ENCODE assay signal across 18 cellular contexts in the genomic region with DNA sequence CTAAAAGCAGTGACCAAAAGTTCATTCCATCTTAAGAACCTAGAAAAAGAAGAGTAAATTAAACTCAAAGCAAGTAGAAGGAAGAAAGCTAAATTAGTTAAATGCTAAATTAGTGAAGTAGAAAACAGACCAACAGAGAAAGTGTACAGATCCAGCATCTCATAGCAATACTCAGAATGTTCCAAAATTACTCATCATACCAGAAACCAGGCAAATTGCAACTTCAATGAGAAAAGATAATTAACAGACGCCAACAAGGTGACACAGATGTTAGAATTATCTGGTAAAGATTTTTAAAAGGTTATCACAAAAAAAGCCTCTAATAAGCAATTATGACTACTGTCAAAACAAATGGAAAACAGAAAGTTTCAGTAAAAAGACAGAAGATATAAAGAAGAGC.
DNase-seq lines count a peak whose midpoint lies in the region; ATAC-seq and TF ChIP-seq lines count a peak whose summit lies in the region.
"Had no signal": no experiment of that assay in that cellular context is flagged by ENCODE, and none has a peak within 500 bp of the region (broad histone marks: within the 10 kb centered on the region; RNA-seq: fewer than 3 reads in every experiment).

No MANE protein-coding gene starts in this region.

- no peak overlapping the region for H3K27ac ChIP-seq in right atrium auricular region
- H3K27ac ChIP-seq: 22Rv1; A549; BLaER1 treated with 17β-estradiol and CSF1 and Interleukin-3, amounts not matched to agents 10 nM and 100 nM; C4-2B had no signal

- TF ChIP-seq CTCF in right atrium auricular region (IDR thresholded peaks at IDR 0.05), result no peak
- TF ChIP-seq CTCF in GM20000 (IDR thresholded peaks at IDR 0.05; ENCODE audit: extremely low read depth, missing control alignments), result no peak

- H3K9me3 ChIP-seq in right atrium auricular region, result no peaks in the 10 kb centered on the region
- H3K9me3 ChIP-seq: A549 had no signal

- H3K4me3 ChIP-seq in right atrium auricular region, result no peak overlapping the region
- H3K4me3 ChIP-seq: A549; BLaER1 treated with 17β-estradiol and CSF1 and Interleukin-3, amounts not matched to agents 10 nM and 100 nM had no signal

- peaks cover 17% of the 10 kb centered on the region for H3K4me1 Mint-ChIP-seq in activated T-cell treated with anti-CD3 and anti-CD28 coated beads, Interleukin-2, amount 50 U/mL, for 72 hours (ENCODE audit: low read depth)
- peaks cover 4% of the 10 kb centered on the region for H3K4me1 Mint-ChIP-seq in activated T-cell treated with anti-CD3 and anti-CD28 coated beads, Interleukin-2, amount 50 U/mL, for 24 hours (ENCODE audit: low read depth)
- H3K4me1 Mint-ChIP-seq in activated T-helper 17 cell treated with anti-CD3 and anti-CD28 coated beads, Interleukin-2, amount 50 U/mL, for 72 hours, result peaks cover 10% of the 10 kb centered on the region
- H3K4me1 Mint-ChIP-seq in stimulated activated effector memory CD8-positive, alpha-beta T cell treated with anti-CD3 and anti-CD28 coated beads, Interleukin-12 subunit alpha, Interleukin-12 subunit beta, amount 100 ng/mL, for 72 hours, result peaks cover 6% of the 10 kb centered on the region
- H3K4me1 Mint-ChIP-seq: B cell had no signal

- no peaks in the 10 kb centered on the region for H3K4me1 ChIP-seq in right atrium auricular region
- H3K4me1 ChIP-seq: A549; BLaER1 treated with 17β-estradiol and CSF1 and Interleukin-3, amounts not matched to agents 10 nM and 100 nM; Caco-2 had no signal

- H3K36me3 ChIP-seq in right atrium auricular region, result no peaks in the 10 kb centered on the region

- peak overlapping the region; percentile 44 for H3K27ac Mint-ChIP-seq in activated T-cell treated with anti-CD3 and anti-CD28 coated beads, Interleukin-2, amount 50 U/mL, for 72 hours
- H3K27ac Mint-ChIP-seq in activated T-cell treated with anti-CD3 and anti-CD28 coated beads, Interleukin-2, amount 50 U/mL, for 24 hours, result no peak overlapping the region
- H3K27ac Mint-ChIP-seq in activated T-helper 17 cell treated with anti-CD3 and anti-CD28 coated beads, Interleukin-2, amount 50 U/mL, for 72 hours, result no peak overlapping the region
- no peak overlapping the region for H3K27ac Mint-ChIP-seq in stimulated activated effector memory CD8-positive, alpha-beta T cell treated with anti-CD3 and anti-CD28 coated beads, Interleukin-12 subunit alpha, Interleukin-12 subunit beta, amount 100 ng/mL, for 72 hours
- H3K27ac Mint-ChIP-seq: B cell; CD4-positive, alpha-beta T cell; CD8-positive, alpha-beta T cell had no signal

- H3K27me3 Mint-ChIP-seq in activated T-cell treated with anti-CD3 and anti-CD28 coated beads, Interleukin-2, amount 50 U/mL, for 72 hours (ENCODE audit: low read depth), result no peaks in the 10 kb centered on the region
- H3K27me3 Mint-ChIP-seq in activated T-cell treated with anti-CD3 and anti-CD28 coated beads, Interleukin-2, amount 50 U/mL, for 24 hours, result no peaks in the 10 kb centered on the region
- H3K27me3 Mint-ChIP-seq in activated T-helper 17 cell treated with anti-CD3 and anti-CD28 coated beads, Interleukin-2, amount 50 U/mL, for 72 hours, result no peaks in the 10 kb centered on the region
- H3K27me3 Mint-ChIP-seq: B cell; CD4-positive, alpha-beta T cell had no signal

- peaks cover 5 to 6% of the 10 kb centered on the region in 2 donors for H3K9me3 Mint-ChIP-seq in activated T-cell treated with anti-CD3 and anti-CD28 coated beads, Interleukin-2, amount 50 U/mL, for 72 hours
- peaks cover 22% of the 10 kb centered on the region for H3K9me3 Mint-ChIP-seq in activated T-cell treated with anti-CD3 and anti-CD28 coated beads, Interleukin-2, amount 50 U/mL, for 24 hours
- H3K9me3 Mint-ChIP-seq in activated T-helper 17 cell treated with anti-CD3 and anti-CD28 coated beads, Interleukin-2, amount 50 U/mL, for 72 hours, result peaks cover 3% of the 10 kb centered on the region
- H3K9me3 Mint-ChIP-seq in stimulated activated effector memory CD8-positive, alpha-beta T cell treated with anti-CD3 and anti-CD28 coated beads, Interleukin-12 subunit alpha, Interleukin-12 subunit beta, amount 100 ng/mL, for 72 hours, result peaks cover 8% of the 10 kb centered on the region

- no peaks in the 10 kb centered on the region for H3K27me3 ChIP-seq in right atrium auricular region
- H3K27me3 ChIP-seq: BLaER1 treated with 17β-estradiol and CSF1 and Interleukin-3, amounts not matched to agents 10 nM and 100 nM had no signal

- no peak for DNase-seq in activated T-cell treated with anti-CD3 and anti-CD28 coated beads, Interleukin-2, amount 50 U/mL, for 72 hours
- no peak for DNase-seq in activated T-cell treated with anti-CD3 and anti-CD28 coated beads, Interleukin-2, amount 50 U/mL, for 24 hours
- no peak for DNase-seq in stimulated activated effector memory CD8-positive, alpha-beta T cell treated with anti-CD3 and anti-CD28 coated beads, Interleukin-12 subunit alpha, Interleukin-12 subunit beta, amount 100 ng/mL, for 72 hours (ENCODE audit: low spot score in 2 of 2)
- DNase-seq in right atrium auricular region (ENCODE audit: low spot score), result no peak
- DNase-seq in GM20000 (ENCODE audit: low spot score), result no peak
- DNase-seq: AML-193; Caco-2; Calu3; CD4-positive, alpha-beta T cell; CD8-positive, alpha-beta T cell; DMS79 treated with DMSO at 0.1 percent for 48 hours; GF-D8 had no signal

- H3K4me3 Mint-ChIP-seq in activated T-cell treated with anti-CD3 and anti-CD28 coated beads, Interleukin-2, amount 50 U/mL, for 72 hours, result no peak overlapping the region
- H3K4me3 Mint-ChIP-seq in activated T-cell treated with anti-CD3 and anti-CD28 coated beads, Interleukin-2, amount 50 U/mL, for 24 hours, result no peak overlapping the region
- no peak overlapping the region for H3K4me3 Mint-ChIP-seq in activated T-helper 17 cell treated with anti-CD3 and anti-CD28 coated beads, Interleukin-2, amount 50 U/mL, for 72 hours
- no peak overlapping the region for H3K4me3 Mint-ChIP-seq in stimulated activated effector memory CD8-positive, alpha-beta T cell treated with anti-CD3 and anti-CD28 coated beads, Interleukin-12 subunit alpha, Interleukin-12 subunit beta, amount 100 ng/mL, for 72 hours
- H3K4me3 Mint-ChIP-seq: B cell; CD4-positive, alpha-beta T cell; CD8-positive, alpha-beta T cell had no signal

- no peak for ATAC-seq in activated T-cell treated with anti-CD3 and anti-CD28 coated beads, Interleukin-2, amount 50 U/mL, for 72 hours (replicated peaks in 1 of 2)
- ATAC-seq in activated T-helper 17 cell treated with anti-CD3 and anti-CD28 coated beads, Interleukin-2, amount 50 U/mL, for 72 hours (replicated peaks), result peak; percentile 38
- ATAC-seq in stimulated activated effector memory CD8-positive, alpha-beta T cell treated with anti-CD3 and anti-CD28 coated beads, Interleukin-12 subunit alpha, Interleukin-12 subunit beta, amount 100 ng/mL, for 72 hours, result peak; percentile 40
- ATAC-seq: A549; CD8-positive, alpha-beta T cell had no signal

- peaks cover 6 to 17% of the 10 kb centered on the region in 2 donors for H3K36me3 Mint-ChIP-seq in activated T-cell treated with anti-CD3 and anti-CD28 coated beads, Interleukin-2, amount 50 U/mL, for 72 hours (ENCODE audit: insufficient read depth in 2 of 2)
- H3K36me3 Mint-ChIP-seq in activated T-cell treated with anti-CD3 and anti-CD28 coated beads, Interleukin-2, amount 50 U/mL, for 24 hours (ENCODE audit: low read depth), result peaks cover 68% of the 10 kb centered on the region
- H3K36me3 Mint-ChIP-seq in activated T-helper 17 cell treated with anti-CD3 and anti-CD28 coated beads, Interleukin-2, amount 50 U/mL, for 72 hours (ENCODE audit: low read depth), result peaks cover 52% of the 10 kb centered on the region
- H3K36me3 Mint-ChIP-seq in stimulated activated effector memory CD8-positive, alpha-beta T cell treated with anti-CD3 and anti-CD28 coated beads, Interleukin-12 subunit alpha, Interleukin-12 subunit beta, amount 100 ng/mL, for 72 hours, result peaks cover 10% of the 10 kb centered on the region

Comparison
In these comparisons a context has a peak if more than half of its experiments do, and no peak if none do; other contexts are left out.
1. ATAC-seq: peak in activated T-helper 17 cell treated with anti-CD3 and anti-CD28 coated beads, Interleukin-2, amount 50 U/mL, for 72 hours (single experiment) and stimulated activated effector memory CD8-positive, alpha-beta T cell treated with anti-CD3 and anti-CD28 coated beads, Interleukin-12 subunit alpha, Interleukin-12 subunit beta, amount 100 ng/mL, for 72 hours (single experiment); none in activated T-cell treated with anti-CD3 and anti-CD28 coated beads, Interleukin-2, amount 50 U/mL, for 72 hours (0 of 2).